In the genomic region with DNA sequence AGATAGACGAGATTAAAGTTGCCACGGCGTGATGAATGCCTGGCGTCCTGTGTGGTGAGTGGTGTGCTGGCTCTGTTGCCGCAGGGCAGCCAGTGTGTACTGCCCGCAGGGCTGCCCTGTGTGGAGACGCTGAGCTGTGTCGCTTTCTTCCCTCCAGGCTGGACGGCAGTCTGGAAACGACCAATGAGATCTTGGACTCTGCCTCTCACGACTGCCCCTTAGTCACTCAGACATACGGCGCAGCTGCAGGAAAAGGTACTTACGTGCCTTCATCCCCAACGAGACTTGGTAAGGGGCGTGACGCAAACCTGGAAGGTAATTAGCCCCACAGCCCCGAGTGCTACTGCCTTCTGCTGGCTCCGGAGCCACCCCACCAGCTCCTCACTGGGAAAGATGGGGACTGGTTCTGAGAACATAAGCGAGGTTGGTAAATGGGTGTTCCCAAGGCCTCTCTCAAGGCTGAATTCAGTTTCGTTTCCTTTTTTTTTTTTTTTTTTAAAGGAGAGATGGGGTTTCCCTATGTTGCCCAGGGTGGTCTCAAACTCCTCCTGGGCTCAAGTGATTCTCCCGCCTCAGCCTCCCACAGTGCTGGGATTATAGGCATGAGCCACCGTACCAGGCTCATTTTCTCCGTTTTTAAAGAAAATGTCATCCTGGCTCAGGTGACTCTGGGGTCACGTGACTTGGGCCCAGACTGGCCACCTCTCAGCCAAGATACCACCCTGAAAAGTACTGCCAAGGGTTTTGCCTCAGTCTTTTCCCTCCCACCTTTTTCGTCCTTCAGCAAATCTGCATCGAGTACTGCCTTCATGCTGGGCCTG, we compare ENCODE assay signal across 1 cellular context.
TF ChIP-seq lines count a peak whose summit lies in the region.

No MANE protein-coding gene starts in this region.

TF ChIP-seq in GM12878, 131 proteins besides CTCF, POLR2A, EP300 and RAD21 (continued from another document):
- TF ChIP-seq, protein P1, sequence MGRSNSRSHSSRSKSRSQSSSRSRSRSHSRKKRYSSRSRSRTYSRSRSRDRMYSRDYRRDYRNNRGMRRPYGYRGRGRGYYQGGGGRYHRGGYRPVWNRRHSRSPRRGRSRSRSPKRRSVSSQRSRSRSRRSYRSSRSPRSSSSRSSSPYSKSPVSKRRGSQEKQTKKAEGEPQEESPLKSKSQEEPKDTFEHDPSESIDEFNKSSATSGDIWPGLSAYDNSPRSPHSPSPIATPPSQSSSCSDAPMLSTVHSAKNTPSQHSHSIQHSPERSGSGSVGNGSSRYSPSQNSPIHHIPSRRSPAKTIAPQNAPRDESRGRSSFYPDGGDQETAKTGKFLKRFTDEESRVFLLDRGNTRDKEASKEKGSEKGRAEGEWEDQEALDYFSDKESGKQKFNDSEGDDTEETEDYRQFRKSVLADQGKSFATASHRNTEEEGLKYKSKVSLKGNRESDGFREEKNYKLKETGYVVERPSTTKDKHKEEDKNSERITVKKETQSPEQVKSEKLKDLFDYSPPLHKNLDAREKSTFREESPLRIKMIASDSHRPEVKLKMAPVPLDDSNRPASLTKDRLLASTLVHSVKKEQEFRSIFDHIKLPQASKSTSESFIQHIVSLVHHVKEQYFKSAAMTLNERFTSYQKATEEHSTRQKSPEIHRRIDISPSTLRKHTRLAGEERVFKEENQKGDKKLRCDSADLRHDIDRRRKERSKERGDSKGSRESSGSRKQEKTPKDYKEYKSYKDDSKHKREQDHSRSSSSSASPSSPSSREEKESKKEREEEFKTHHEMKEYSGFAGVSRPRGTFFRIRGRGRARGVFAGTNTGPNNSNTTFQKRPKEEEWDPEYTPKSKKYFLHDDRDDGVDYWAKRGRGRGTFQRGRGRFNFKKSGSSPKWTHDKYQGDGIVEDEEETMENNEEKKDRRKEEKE (IDR thresholded peaks at IDR 0.05), result no peak
- TF ChIP-seq POU2F2 (IDR thresholded peaks at IDR 0.05; ENCODE audit: borderline replicate concordance, low read depth, low read length), result no peak
